8 cellular contexts compared by ENCODE assay signal in the genomic region with DNA sequence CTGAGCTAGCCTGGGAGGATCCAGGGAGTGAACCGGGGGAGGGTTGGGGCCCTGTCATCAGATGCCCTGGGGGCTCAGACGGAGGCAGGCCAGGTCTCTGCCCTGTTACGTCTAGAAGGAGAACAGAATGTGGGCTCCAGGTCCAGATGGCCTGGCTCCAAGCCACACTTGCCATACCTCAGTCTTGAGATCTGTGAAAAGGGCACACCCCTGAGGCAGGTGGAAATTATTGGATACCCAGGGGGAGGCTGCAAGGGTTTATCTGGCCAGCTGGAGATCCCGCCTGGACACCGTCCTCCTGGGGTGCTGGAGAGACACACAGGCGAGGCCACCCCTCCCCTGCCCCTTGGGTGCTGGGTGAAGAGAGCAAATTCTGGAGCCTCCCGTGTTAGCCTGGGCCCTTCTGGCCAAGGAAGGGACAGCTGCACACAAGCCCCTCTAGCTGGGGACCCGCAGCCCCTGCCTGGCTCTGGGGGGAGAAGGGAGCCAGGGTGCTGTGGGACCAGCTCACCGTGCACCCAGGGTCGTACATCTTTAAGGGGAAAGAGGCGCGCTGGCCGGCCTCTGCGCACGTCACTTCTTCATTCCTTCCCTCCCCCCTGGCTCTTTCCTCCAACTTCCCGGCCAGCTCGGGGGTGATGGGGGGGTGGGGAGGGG. TPM values are rescaled to one million over a fixed set of nuclear protein-coding genes. Genes with fewer than 3 reads are reported as not detected.
DNase-seq lines count a peak whose midpoint lies in the region; ATAC-seq and TF ChIP-seq lines count a peak whose summit lies in the region.

No MANE protein-coding gene starts in this region.

- no peak for TF ChIP-seq CTCF in Calu3 (IDR thresholded peaks at IDR 0.05; ENCODE audit: unreplicated experiment)
- no peak for TF ChIP-seq CTCF in heart right ventricle (IDR thresholded peaks at IDR 0.05)

- H3K9me3 ChIP-seq in heart right ventricle = no peaks in the 10 kb centered on the region

- peak overlapping the region; percentile 14 for H3K4me3 Mint-ChIP-seq in Calu3 (ENCODE audit: low read depth, unreplicated experiment)
- peak overlapping the region; percentile 61 for H3K4me3 Mint-ChIP-seq in activated T-helper 17 cell treated with anti-CD3 and anti-CD28 coated beads, Interleukin-2, amount 50 U/mL, for 72 hours

- 8 to 10% methylated on average over 17 of the region's 17 CpGs for whole genome bisulfite sequencing in heart right ventricle, 2 donors

- H3K27me3 Mint-ChIP-seq in Calu3 (ENCODE audit: unreplicated experiment) = no peaks in the 10 kb centered on the region
- no peaks in the 10 kb centered on the region for H3K27me3 Mint-ChIP-seq in activated T-helper 17 cell treated with anti-CD3 and anti-CD28 coated beads, Interleukin-2, amount 50 U/mL, for 72 hours

- H3K27ac ChIP-seq in heart right ventricle = peak overlapping the region; percentile 94 to 100 (median 98)

- DNase-seq in Calu3 (peak; percentile 29), LHCN-M2 (ENCODE audit: low read depth) (peak; percentile 70), heart right ventricle (peak; percentile 61 to 74), sciatic nerve (ENCODE audit: low spot score) (peak; percentile 85), superior temporal gyrus (ENCODE audit: extremely low spot score) (no peak), NCI-H146 treated with DMSO at 0.1 percent for 48 hours (lab: John Stamatoyannopoulos, UW; ENCODE audit: unreplicated experiment) (no peak)

- peaks cover 0 to under 1% (median 0%) of the 10 kb centered on the region in 9 donors for H3K36me3 ChIP-seq in heart right ventricle

- peaks cover 30% of the 10 kb centered on the region for H3K4me1 Mint-ChIP-seq in Calu3 (ENCODE audit: low read depth, unreplicated experiment)
- H3K4me1 Mint-ChIP-seq in activated T-helper 17 cell treated with anti-CD3 and anti-CD28 coated beads, Interleukin-2, amount 50 U/mL, for 72 hours = peaks cover 31% of the 10 kb centered on the region

- CTCF ChIA-PET in Calu3 (lab: Charles Lee) = interaction anchor here (0.6 to 0.8 kb wide), 2 partner anchors 65 to 134 kb away, joined by 3 to 7 read pairs; no protein-coding TSS in a partner anchor

- H3K36me3 Mint-ChIP-seq in Calu3 (ENCODE audit: insufficient read depth, unreplicated experiment) = peaks cover 36% of the 10 kb centered on the region
- H3K36me3 Mint-ChIP-seq in activated T-helper 17 cell treated with anti-CD3 and anti-CD28 coated beads, Interleukin-2, amount 50 U/mL, for 72 hours (ENCODE audit: low read depth) = no peaks in the 10 kb centered on the region

- peaks cover 25 to 81% (median 65%) of the 10 kb centered on the region in 9 donors for H3K4me1 ChIP-seq in heart right ventricle

- ATAC-seq in activated T-helper 17 cell treated with anti-CD3 and anti-CD28 coated beads, Interleukin-2, amount 50 U/mL, for 72 hours (replicated peaks) = no peak
- peak; percentile 15 to 66 (median 55) for ATAC-seq in heart right ventricle
- peak; percentile 75 for ATAC-seq in sciatic nerve
- ATAC-seq in HG03039 (IDR thresholded peaks at IDR 0.05; ENCODE audit: unreplicated experiment) = no peak

- peak overlapping the region; percentile 78 to 95 (median 84) for H3K4me3 ChIP-seq in heart right ventricle

- no TSS peak for BruUV-seq in Calu3 (replicated peaks; lab: Mats Ljungman, UMichigan)

- no peaks in the 10 kb centered on the region for H3K27me3 ChIP-seq in heart right ventricle

- no peaks in the 10 kb centered on the region for H3K9me3 Mint-ChIP-seq in Calu3 (ENCODE audit: low read depth, unreplicated experiment)
- no peaks in the 10 kb centered on the region for H3K9me3 Mint-ChIP-seq in activated T-helper 17 cell treated with anti-CD3 and anti-CD28 coated beads, Interleukin-2, amount 50 U/mL, for 72 hours

- intact Hi-C loops in Calu3 (cut with micrococcal nuclease; ENCODE audit: unreplicated experiment) = no loop called here
- intact Hi-C loops in heart right ventricle (cut with DNase I) = loop anchor here in 6 of 10 donors (2.0 to 5.0 kb wide), 4 partner anchors 37 to 63 kb away; no protein-coding TSS in a partner anchor
- intact Hi-C loops in sciatic nerve (cut with DNase I) = no loop called here

- peak overlapping the region; percentile 86 for H3K27ac Mint-ChIP-seq in Calu3 (ENCODE audit: unreplicated experiment)
- peak overlapping the region; percentile 22 for H3K27ac Mint-ChIP-seq in activated T-helper 17 cell treated with anti-CD3 and anti-CD28 coated beads, Interleukin-2, amount 50 U/mL, for 72 hours

RNA-seq across cellular contexts. Expression of gene NFIC, which starts 0.8 kb away (rescaled TPM):
- 56.3 and 60.5 TPM in 2 replicates for total RNA-seq in Calu3 (2022)
- 53.3 and 61.3 TPM in 2 replicates for total RNA-seq in LHCN-M2 (2014; rRNA removed)
- 58.9 TPM for polyA plus RNA-seq in LHCN-M2 (2012)
- total RNA-seq in activated T-helper 17 cell treated with anti-CD3 and anti-CD28 coated beads, Interleukin-2, amount 50 U/mL, for 72 hours = 10 to 100 TPM; 16.7 to 18.1 TPM
- 100 to 1,000 TPM; 132 to 217 (median 161) TPM for total RNA-seq in heart right ventricle
- 100 to 1,000 TPM in 1 of 2 donors, 10 to 100 TPM in 1; 52.3 to 147 TPM for polyA plus RNA-seq in heart right ventricle
- 178 TPM for total RNA-seq in sciatic nerve

Comparison
In these comparisons a context has a peak if more than half of its experiments do, and no peak if none do; other contexts are left out.
1. DNase-seq: peak in Calu3 (single experiment), LHCN-M2 (single experiment), heart right ventricle (2 of 2) and sciatic nerve (single experiment); none in superior temporal gyrus (single experiment) and NCI-H146 treated with DMSO at 0.1 percent for 48 hours (single experiment).
2. ATAC-seq: peak in heart right ventricle (8 of 8) and sciatic nerve (single experiment); none in activated T-helper 17 cell treated with anti-CD3 and anti-CD28 coated beads, Interleukin-2, amount 50 U/mL, for 72 hours (single experiment) and HG03039 (single experiment).
3. intact Hi-C loops: an anchor here in heart right ventricle (2.0 to 5.0 kb wide); none called in Calu3 and sciatic nerve.